Comparison of ENCODE assay signal across 8 cellular contexts in the genomic region with DNA sequence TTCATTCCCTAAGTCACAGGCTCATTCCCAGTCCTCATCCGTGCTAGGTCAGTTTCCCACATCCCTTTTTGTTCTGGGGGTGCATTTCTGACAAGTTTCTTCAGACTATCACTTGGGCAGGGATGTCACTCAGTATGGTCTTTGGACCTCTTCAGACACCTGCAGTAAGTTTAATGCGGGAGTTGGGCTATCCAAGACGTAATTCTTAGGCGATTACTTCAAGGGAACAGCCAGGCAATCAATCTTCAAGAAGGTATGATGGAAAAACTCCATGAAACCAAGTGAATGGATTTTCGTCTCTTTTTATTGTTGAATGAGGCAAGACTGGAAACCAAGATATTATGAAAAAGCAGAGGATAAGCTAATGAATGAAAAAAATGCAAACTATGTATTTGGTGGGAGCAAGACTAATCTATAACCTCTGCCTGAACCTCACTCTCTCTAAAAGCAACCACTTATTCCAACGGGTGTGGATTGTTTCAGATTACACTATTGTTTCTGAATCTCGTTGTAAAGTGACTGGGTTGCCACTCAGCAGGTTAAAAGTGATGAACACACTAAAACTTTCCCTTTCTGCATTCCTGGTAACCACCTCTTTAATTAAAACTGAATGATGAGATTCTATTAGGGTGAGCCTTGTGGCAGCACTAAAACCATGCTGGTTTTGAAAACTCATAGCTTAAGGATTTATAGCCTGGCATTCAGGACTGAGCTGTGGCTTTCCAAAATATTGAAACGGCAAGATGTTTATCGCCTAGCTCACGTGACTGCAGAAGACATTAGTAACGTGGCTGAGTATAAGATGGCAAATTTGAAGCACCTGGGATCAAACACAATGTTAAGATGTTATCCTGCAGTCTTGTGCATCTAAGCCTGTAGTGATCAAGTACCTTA. TPM values are rescaled to one million over a fixed set of nuclear protein-coding genes. Genes with fewer than 3 reads are reported as not detected.
DNase-seq lines count a peak whose midpoint lies in the region; ATAC-seq and TF ChIP-seq lines count a peak whose summit lies in the region.

No MANE protein-coding gene starts in this region.

- TF ChIP-seq CTCF in epithelial cell of esophagus (IDR thresholded peaks at IDR 0.05; ENCODE audit: insufficient read depth, low read depth, low read length, missing control alignments), result no peak
- TF ChIP-seq CTCF in omental fat pad (IDR thresholded peaks at IDR 0.05), result no peak

- ATAC-seq in omental fat pad (ENCODE audit: low FRiP score) (peak; percentile 7), GM18867 (IDR thresholded peaks at IDR 0.05; ENCODE audit: unreplicated experiment) (no peak)

- DNase-seq in COLO829 (ENCODE audit: low spot score) (peak; percentile 13), NCI-H2227 (lab: John Stamatoyannopoulos, UW; ENCODE audit: unreplicated experiment) (peak; percentile 4), epithelial cell of esophagus (ENCODE audit: low read depth) (peak; percentile 25), omental fat pad (ENCODE audit: low spot score) (no peak), COLO668 (lab: John Stamatoyannopoulos, UW; ENCODE audit: unreplicated experiment) (no peak), NCI-H510A (lab: John Stamatoyannopoulos, UW) (no peak)
- no peak for DNase-seq in NK-92 treated with Interleukin-12 subunit alpha and Interleukin-12 subunit beta, amount 100 ng/mL, for 24 hours (lab: John Stamatoyannopoulos, UW)

- H3K4me3 ChIP-seq in epithelial cell of esophagus (ENCODE audit: low read length), result peak overlapping the region; percentile 90

RNA-seq across cellular contexts. Expression of a gene that starts 1.1 kb away (rescaled TPM):
- 10 to 100 TPM; 13.5 to 52.3 (median 30.9) TPM for total RNA-seq in omental fat pad

Comparison
In these comparisons a context has a peak if more than half of its experiments do, and no peak if none do; other contexts are left out.
1. DNase-seq: peak in COLO829 (single experiment), NCI-H2227 (single experiment) and epithelial cell of esophagus (single experiment); none in omental fat pad (single experiment), COLO668 (single experiment), NK-92 treated with Interleukin-12 subunit alpha and Interleukin-12 subunit beta, amount 100 ng/mL, for 24 hours (single experiment) and NCI-H510A (single experiment).